ENCODE assay signal across 1 cellular context in the genomic region with DNA sequence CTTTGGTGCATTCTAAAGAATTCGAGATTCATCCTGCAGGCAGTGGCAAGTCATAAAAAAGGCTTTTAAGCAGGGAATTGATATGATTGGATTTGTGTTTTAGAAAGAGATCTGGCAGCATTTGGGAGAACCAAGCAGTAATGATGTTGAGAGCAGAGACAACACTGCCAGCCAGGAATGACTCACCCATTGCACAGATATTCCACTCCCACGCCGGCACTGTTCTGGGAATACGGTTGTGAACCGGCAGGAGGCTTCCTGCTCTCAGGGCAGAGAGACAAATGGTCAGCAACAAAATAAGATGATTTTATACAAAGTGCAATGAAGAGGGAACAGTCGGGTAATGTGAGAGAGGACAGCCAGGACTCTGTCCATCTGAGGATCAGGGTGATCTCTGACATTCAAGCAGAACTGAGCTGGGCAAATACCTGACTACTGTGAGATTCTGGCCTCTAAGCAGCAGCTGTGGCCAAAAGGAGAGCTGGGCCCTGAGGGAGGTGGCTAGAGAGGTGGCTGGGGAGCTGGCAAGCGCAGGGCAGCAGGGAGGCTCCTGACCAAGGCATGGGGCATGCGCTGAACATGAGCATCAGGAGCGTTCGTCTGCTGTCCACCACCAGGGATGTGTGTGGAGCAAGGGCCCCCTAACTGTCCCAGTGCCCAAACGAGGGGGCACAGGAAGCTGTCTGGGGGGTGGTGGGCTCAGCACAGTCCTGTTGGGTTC.
TF ChIP-seq lines count a peak whose summit lies in the region.

No MANE protein-coding gene starts in this region.

TF ChIP-seq in GM23338, 12 proteins besides CTCF, POLR2A, EP300 and RAD21 (continued from another document):
- TF ChIP-seq, protein P1, sequence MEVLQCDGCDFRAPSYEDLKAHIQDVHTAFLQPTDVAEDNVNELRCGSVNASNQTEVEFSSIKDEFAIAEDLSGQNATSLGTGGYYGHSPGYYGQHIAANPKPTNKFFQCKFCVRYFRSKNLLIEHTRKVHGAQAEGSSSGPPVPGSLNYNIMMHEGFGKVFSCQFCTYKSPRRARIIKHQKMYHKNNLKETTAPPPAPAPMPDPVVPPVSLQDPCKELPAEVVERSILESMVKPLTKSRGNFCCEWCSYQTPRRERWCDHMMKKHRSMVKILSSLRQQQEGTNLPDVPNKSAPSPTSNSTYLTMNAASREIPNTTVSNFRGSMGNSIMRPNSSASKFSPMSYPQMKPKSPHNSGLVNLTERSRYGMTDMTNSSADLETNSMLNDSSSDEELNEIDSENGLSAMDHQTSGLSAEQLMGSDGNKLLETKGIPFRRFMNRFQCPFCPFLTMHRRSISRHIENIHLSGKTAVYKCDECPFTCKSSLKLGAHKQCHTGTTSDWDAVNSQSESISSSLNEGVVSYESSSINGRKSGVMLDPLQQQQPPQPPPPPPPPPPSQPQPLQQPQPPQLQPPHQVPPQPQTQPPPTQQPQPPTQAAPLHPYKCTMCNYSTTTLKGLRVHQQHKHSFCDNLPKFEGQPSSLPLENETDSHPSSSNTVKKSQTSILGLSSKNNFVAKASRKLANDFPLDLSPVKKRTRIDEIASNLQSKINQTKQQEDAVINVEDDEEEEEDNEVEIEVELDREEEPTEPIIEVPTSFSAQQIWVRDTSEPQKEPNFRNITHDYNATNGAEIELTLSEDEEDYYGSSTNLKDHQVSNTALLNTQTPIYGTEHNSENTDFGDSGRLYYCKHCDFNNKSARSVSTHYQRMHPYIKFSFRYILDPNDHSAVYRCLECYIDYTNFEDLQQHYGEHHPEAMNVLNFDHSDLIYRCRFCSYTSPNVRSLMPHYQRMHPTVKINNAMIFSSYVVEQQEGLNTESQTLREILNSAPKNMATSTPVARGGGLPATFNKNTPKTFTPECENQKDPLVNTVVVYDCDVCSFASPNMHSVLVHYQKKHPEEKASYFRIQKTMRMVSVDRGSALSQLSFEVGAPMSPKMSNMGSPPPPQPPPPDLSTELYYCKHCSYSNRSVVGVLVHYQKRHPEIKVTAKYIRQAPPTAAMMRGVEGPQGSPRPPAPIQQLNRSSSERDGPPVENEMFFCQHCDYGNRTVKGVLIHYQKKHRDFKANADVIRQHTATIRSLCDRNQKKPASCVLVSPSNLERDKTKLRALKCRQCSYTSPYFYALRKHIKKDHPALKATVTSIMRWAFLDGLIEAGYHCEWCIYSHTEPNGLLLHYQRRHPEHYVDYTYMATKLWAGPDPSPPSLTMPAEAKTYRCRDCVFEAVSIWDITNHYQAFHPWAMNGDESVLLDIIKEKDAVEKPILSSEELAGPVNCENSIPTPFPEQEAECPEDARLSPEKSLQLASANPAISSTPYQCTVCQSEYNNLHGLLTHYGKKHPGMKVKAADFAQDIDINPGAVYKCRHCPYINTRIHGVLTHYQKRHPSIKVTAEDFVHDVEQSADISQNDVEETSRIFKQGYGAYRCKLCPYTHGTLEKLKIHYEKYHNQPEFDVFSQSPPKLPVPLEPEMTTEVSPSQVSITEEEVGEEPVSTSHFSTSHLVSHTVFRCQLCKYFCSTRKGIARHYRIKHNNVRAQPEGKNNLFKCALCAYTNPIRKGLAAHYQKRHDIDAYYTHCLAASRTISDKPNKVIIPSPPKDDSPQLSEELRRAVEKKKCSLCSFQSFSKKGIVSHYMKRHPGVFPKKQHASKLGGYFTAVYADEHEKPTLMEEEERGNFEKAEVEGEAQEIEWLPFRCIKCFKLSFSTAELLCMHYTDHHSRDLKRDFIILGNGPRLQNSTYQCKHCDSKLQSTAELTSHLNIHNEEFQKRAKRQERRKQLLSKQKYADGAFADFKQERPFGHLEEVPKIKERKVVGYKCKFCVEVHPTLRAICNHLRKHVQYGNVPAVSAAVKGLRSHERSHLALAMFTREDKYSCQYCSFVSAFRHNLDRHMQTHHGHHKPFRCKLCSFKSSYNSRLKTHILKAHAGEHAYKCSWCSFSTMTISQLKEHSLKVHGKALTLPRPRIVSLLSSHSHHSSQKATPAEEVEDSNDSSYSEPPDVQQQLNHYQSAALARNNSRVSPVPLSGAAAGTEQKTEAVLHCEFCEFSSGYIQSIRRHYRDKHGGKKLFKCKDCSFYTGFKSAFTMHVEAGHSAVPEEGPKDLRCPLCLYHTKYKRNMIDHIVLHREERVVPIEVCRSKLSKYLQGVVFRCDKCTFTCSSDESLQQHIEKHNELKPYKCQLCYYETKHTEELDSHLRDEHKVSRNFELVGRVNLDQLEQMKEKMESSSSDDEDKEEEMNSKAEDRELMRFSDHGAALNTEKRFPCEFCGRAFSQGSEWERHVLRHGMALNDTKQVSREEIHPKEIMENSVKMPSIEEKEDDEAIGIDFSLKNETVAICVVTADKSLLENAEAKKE (CRISPR knock-in tag; IDR thresholded peaks at IDR 0.05) = no peak
- no peak for TF ChIP-seq ZNF331 (CRISPR knock-in tag; IDR thresholded peaks at IDR 0.05; ENCODE audit: low read depth)
- TF ChIP-seq REST (IDR thresholded peaks at IDR 0.05; ENCODE audit: unreplicated experiment) = no peak
- TF ChIP-seq, protein P2, sequence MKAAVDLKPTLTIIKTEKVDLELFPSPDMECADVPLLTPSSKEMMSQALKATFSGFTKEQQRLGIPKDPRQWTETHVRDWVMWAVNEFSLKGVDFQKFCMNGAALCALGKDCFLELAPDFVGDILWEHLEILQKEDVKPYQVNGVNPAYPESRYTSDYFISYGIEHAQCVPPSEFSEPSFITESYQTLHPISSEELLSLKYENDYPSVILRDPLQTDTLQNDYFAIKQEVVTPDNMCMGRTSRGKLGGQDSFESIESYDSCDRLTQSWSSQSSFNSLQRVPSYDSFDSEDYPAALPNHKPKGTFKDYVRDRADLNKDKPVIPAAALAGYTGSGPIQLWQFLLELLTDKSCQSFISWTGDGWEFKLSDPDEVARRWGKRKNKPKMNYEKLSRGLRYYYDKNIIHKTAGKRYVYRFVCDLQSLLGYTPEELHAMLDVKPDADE (IDR thresholded peaks at IDR 0.05) = no peak
- no peak for TF ChIP-seq EZH2phosphoT487 (IDR thresholded peaks at IDR 0.05; ENCODE audit: unreplicated experiment)
- no peak for TF ChIP-seq NANOG (IDR thresholded peaks at IDR 0.05; ENCODE audit: borderline replicate concordance)
- no peak for TF ChIP-seq STAT1 (IDR thresholded peaks at IDR 0.05; ENCODE audit: unreplicated experiment)
- TF ChIP-seq POLR2AphosphoS5 (IDR thresholded peaks at IDR 0.05; ENCODE audit: low read depth) = no peak
- TF ChIP-seq ZNF114 (CRISPR knock-in tag; IDR thresholded peaks at IDR 0.05) = no peak
- TF ChIP-seq JUNB (IDR thresholded peaks at IDR 0.05; ENCODE audit: unreplicated experiment) = no peak
